ENCODE assay signal across 38 cellular contexts in genomic region chr3:10455515-10455914, GRCh38. TPM values are rescaled to one million over a fixed set of nuclear protein-coding genes. Genes with fewer than 3 reads are reported as not detected.
"Had no signal": no experiment of that assay in that cellular context is flagged by ENCODE, and none has a peak within 500 bp of the region (broad histone marks: within the 10 kb centered on the region; RNA-seq: fewer than 3 reads in every experiment).

No MANE protein-coding gene starts in this region.

- H3K9me3 Mint-ChIP-seq: activated B cell treated with CpG ODN at 0.5 μM for 24 hours; activated CD4-positive, alpha-beta memory T cell treated with anti-CD3 and anti-CD28 coated beads for 36 hours; activated CD4-positive, alpha-beta T cell treated with anti-CD3 and anti-CD28 coated beads, Interleukin-2, amount 10 ng/mL, durations not matched to agents 24 days and 14 days; activated CD8-positive, alpha-beta T cell treated with anti-CD3 and anti-CD28 coated beads for 36 hours; activated naive CD4-positive, alpha-beta T cell treated with anti-CD3 and anti-CD28 coated beads for 36 hours; activated naive CD4-positive, alpha-beta T cell treated with anti-CD3 and anti-CD28 coated beads, Interleukin-2, amount 50 U/mL, for 72 hours; activated naive CD8-positive, alpha-beta T cell treated with anti-CD3 and anti-CD28 coated beads for 36 hours; activated T-cell treated with anti-CD3 and anti-CD28 coated beads, Interleukin-2, amount 50 U/mL, for 4 hours; activated T-cell treated with anti-CD3 and anti-CD28 coated beads, Interleukin-2, amount 50 U/mL, for 72 hours; activated T-helper 1 cell treated with anti-CD3 and anti-CD28 coated beads, Interleukin-12 subunit alpha, Interleukin-12 subunit beta, Interleukin-2, Interleukin-4 antibody, amounts not matched to agents 30 ng/mL and 10 ng/mL and 1 ng/mL, durations not matched to agents 14 hours and 24 hours and 36 hours; activated T-helper 17 cell treated with anti-CD3 and anti-CD28 coated beads, Interleukin-2, amount 50 U/mL, for 72 hours; central memory CD8-positive, alpha-beta T cell; T-helper 1 cell treated with Interleukin-12 subunit alpha and Interleukin-12 subunit beta and Interleukin-4 antibody, amounts not matched to agents 30 μg/mL and 1 μg/mL, for 36 hours; T-helper 2 cell treated with Interferon-gamma antibody and Interleukin-4, amounts not matched to agents 5 μg/mL and 100 μg/mL, for 36 hours had no signal

- H3K36me3 Mint-ChIP-seq: activated CD4-positive, alpha-beta memory T cell treated with anti-CD3 and anti-CD28 coated beads for 36 hours; activated naive CD4-positive, alpha-beta T cell treated with anti-CD3 and anti-CD28 coated beads, Interleukin-2, amount 50 U/mL, for 72 hours; activated naive CD8-positive, alpha-beta T cell treated with anti-CD3 and anti-CD28 coated beads for 36 hours had no signal

- H3K9me3 ChIP-seq: adrenal gland, body of pancreas had no signal

- DNase-seq: activated B cell treated with CpG ODN at 0.5 μM for 24 hours; activated CD4-positive, alpha-beta memory T cell treated with anti-CD3 and anti-CD28 coated beads for 36 hours; activated CD4-positive, alpha-beta T cell treated with anti-CD3 and anti-CD28 coated beads for 4 hours; activated CD4-positive, alpha-beta T cell treated with anti-CD3 and anti-CD28 coated beads, Interleukin-2, amount 10 ng/mL, durations not matched to agents 24 days and 14 days; activated CD4-positive, alpha-beta T cell treated with anti-CD3 and anti-CD28 coated beads, Interleukin-2, amount 50 U/mL, for 1 hour; activated CD4-positive, alpha-beta T cell treated with anti-CD3 and anti-CD28 coated beads, Interleukin-2, amount 50 U/mL, for 4 hours; activated CD4-positive, CD25-positive, alpha-beta regulatory T cell treated with anti-CD3 and anti-CD28 coated beads, Interleukin-2, amount 50 U/mL, for 72 hours; activated CD8-positive, alpha-beta memory T cell treated with anti-CD3 and anti-CD28 coated beads, Interleukin-2, amount 50 U/mL, for 4 hours; activated CD8-positive, alpha-beta T cell treated with anti-CD3 and anti-CD28 coated beads for 36 hours; activated effector memory CD4-positive, alpha-beta T cell treated with anti-CD3 and anti-CD28 coated beads, Interleukin-2, amount 50 U/mL, for 16 hours; activated gamma-delta T cell treated with Interleukin-2 at 50 U/mL for 16 hours; activated naive CD4-positive, alpha-beta T cell; activated naive CD4-positive, alpha-beta T cell treated with anti-CD3 and anti-CD28 coated beads for 36 hours; activated naive CD4-positive, alpha-beta T cell treated with anti-CD3 and anti-CD28 coated beads, Interleukin-2, amount 50 U/mL, for 16 hours; activated naive CD8-positive, alpha-beta T cell treated with anti-CD3 and anti-CD28 coated beads for 36 hours; activated T-cell treated with anti-CD3 and anti-CD28 coated beads for 4 hours; activated T-cell treated with anti-CD3 and anti-CD28 coated beads, Interleukin-2, amount 50 U/mL, for 1 hour; activated T-cell treated with anti-CD3 and anti-CD28 coated beads, Interleukin-2, amount 50 U/mL, for 4 hours; activated T-cell treated with anti-CD3 and anti-CD28 coated beads, Interleukin-2, amount 50 U/mL, for 72 hours; adrenal gland; amniotic stem cell; body of pancreas; caudate nucleus; cerebellar nuclear complex; T-helper 1 cell; T-helper 2 cell; T-helper 9 cell had no signal

- ATAC-seq: activated CD8-positive, alpha-beta T cell treated with anti-CD3 and anti-CD28 coated beads for 36 hours; activated naive CD4-positive, alpha-beta T cell treated with anti-CD3 and anti-CD28 coated beads, Interleukin-2, amount 50 U/mL, for 72 hours; activated T-cell treated with anti-CD3 and anti-CD28 coated beads, Interleukin-2, amount 50 U/mL, for 4 hours; activated T-cell treated with anti-CD3 and anti-CD28 coated beads, Interleukin-2, amount 50 U/mL, for 72 hours; activated T-helper 17 cell treated with anti-CD3 and anti-CD28 coated beads, Interleukin-2, amount 50 U/mL, for 72 hours; body of pancreas had no signal

- H3K27ac ChIP-seq: adrenal gland, body of pancreas, cardiac muscle cell, VCaP had no signal

- H3K4me3 Mint-ChIP-seq: activated B cell treated with CpG ODN at 0.5 μM for 24 hours; activated CD4-positive, alpha-beta memory T cell treated with anti-CD3 and anti-CD28 coated beads for 36 hours; activated CD4-positive, alpha-beta T cell treated with anti-CD3 and anti-CD28 coated beads, Interleukin-2, amount 10 ng/mL, durations not matched to agents 24 days and 14 days; activated CD8-positive, alpha-beta T cell treated with anti-CD3 and anti-CD28 coated beads for 36 hours; activated naive CD4-positive, alpha-beta T cell treated with anti-CD3 and anti-CD28 coated beads for 36 hours; activated naive CD8-positive, alpha-beta T cell treated with anti-CD3 and anti-CD28 coated beads for 36 hours; activated T-cell treated with anti-CD3 and anti-CD28 coated beads, Interleukin-2, amount 50 U/mL, for 4 hours; activated T-cell treated with anti-CD3 and anti-CD28 coated beads, Interleukin-2, amount 50 U/mL, for 72 hours; activated T-helper 1 cell treated with anti-CD3 and anti-CD28 coated beads, Interleukin-12 subunit alpha, Interleukin-12 subunit beta, Interleukin-2, Interleukin-4 antibody, amounts not matched to agents 30 ng/mL and 10 ng/mL and 1 ng/mL, durations not matched to agents 14 hours and 24 hours and 36 hours; activated T-helper 17 cell treated with anti-CD3 and anti-CD28 coated beads, Interleukin-2, amount 50 U/mL, for 72 hours; central memory CD8-positive, alpha-beta T cell; T-helper 1 cell treated with Interleukin-12 subunit alpha and Interleukin-12 subunit beta and Interleukin-4 antibody, amounts not matched to agents 30 μg/mL and 1 μg/mL, for 36 hours; T-helper 2 cell treated with Interferon-gamma antibody and Interleukin-4, amounts not matched to agents 5 μg/mL and 100 μg/mL, for 36 hours had no signal

- H3K4me3 ChIP-seq: adrenal gland, body of pancreas, cardiac muscle cell had no signal

- H3K4me1 Mint-ChIP-seq: activated naive CD8-positive, alpha-beta T cell treated with anti-CD3 and anti-CD28 coated beads for 36 hours; activated T-helper 17 cell treated with anti-CD3 and anti-CD28 coated beads, Interleukin-2, amount 50 U/mL, for 72 hours; central memory CD8-positive, alpha-beta T cell had no signal

- H3K4me1 ChIP-seq: adrenal gland, body of pancreas had no signal

- H3K36me3 ChIP-seq: adrenal gland, cardiac muscle cell had no signal

- H3K27me3 ChIP-seq: adrenal gland, body of pancreas had no signal

- H3K27ac Mint-ChIP-seq: activated B cell treated with CpG ODN at 0.5 μM for 24 hours; activated CD4-positive, alpha-beta memory T cell treated with anti-CD3 and anti-CD28 coated beads for 36 hours; activated CD4-positive, alpha-beta T cell treated with anti-CD3 and anti-CD28 coated beads, Interleukin-2, amount 10 ng/mL, durations not matched to agents 24 days and 14 days; activated CD8-positive, alpha-beta T cell treated with anti-CD3 and anti-CD28 coated beads for 36 hours; activated naive CD4-positive, alpha-beta T cell treated with anti-CD3 and anti-CD28 coated beads for 36 hours; activated naive CD4-positive, alpha-beta T cell treated with anti-CD3 and anti-CD28 coated beads, Interleukin-2, amount 50 U/mL, for 72 hours; activated naive CD8-positive, alpha-beta T cell treated with anti-CD3 and anti-CD28 coated beads for 36 hours; activated T-cell treated with anti-CD3 and anti-CD28 coated beads, Interleukin-2, amount 50 U/mL, for 72 hours; activated T-helper 1 cell treated with anti-CD3 and anti-CD28 coated beads, Interleukin-12 subunit alpha, Interleukin-12 subunit beta, Interleukin-2, Interleukin-4 antibody, amounts not matched to agents 30 ng/mL and 10 ng/mL and 1 ng/mL, durations not matched to agents 14 hours and 24 hours and 36 hours; activated T-helper 17 cell treated with anti-CD3 and anti-CD28 coated beads, Interleukin-2, amount 50 U/mL, for 72 hours; T-helper 1 cell treated with Interleukin-12 subunit alpha and Interleukin-12 subunit beta and Interleukin-4 antibody, amounts not matched to agents 30 μg/mL and 1 μg/mL, for 36 hours; T-helper 2 cell treated with Interferon-gamma antibody and Interleukin-4, amounts not matched to agents 5 μg/mL and 100 μg/mL, for 36 hours had no signal

RNA-seq across cellular contexts. Expression of gene ATP2B2, which starts 49.9 kb away (rescaled TPM):
- total RNA-seq: activated B cell treated with CpG ODN at 0.5 μM for 24 hours; activated CD4-positive, alpha-beta T cell treated with anti-CD3 and anti-CD28 coated beads, Interleukin-2, amount 10 ng/mL, durations not matched to agents 24 days and 14 days; activated CD8-positive, alpha-beta memory T cell treated with anti-CD3 and anti-CD28 coated beads for 36 hours; activated CD8-positive, alpha-beta T cell treated with anti-CD3 and anti-CD28 coated beads for 36 hours; activated naive CD4-positive, alpha-beta T cell treated with anti-CD3 and anti-CD28 coated beads for 36 hours; activated naive CD4-positive, alpha-beta T cell treated with anti-CD3 and anti-CD28 coated beads, Interleukin-2, amount 50 U/mL, for 72 hours; activated naive CD8-positive, alpha-beta T cell treated with anti-CD3 and anti-CD28 coated beads for 36 hours; activated T-cell treated with anti-CD3 and anti-CD28 coated beads, Interleukin-2, amount 50 U/mL, for 72 hours; activated T-helper 1 cell treated with anti-CD3 and anti-CD28 coated beads, Interleukin-12 subunit alpha, Interleukin-12 subunit beta, Interleukin-2, Interleukin-4 antibody, amounts not matched to agents 30 ng/mL and 10 ng/mL and 1 ng/mL, durations not matched to agents 14 hours and 24 hours and 36 hours; activated T-helper 17 cell treated with anti-CD3 and anti-CD28 coated beads, Interleukin-2, amount 50 U/mL, for 72 hours; bronchial epithelial cell had no signal
- polyA plus RNA-seq: aorta had no signal
